ENCODE assay signal across 9 cellular contexts in the genomic region with DNA sequence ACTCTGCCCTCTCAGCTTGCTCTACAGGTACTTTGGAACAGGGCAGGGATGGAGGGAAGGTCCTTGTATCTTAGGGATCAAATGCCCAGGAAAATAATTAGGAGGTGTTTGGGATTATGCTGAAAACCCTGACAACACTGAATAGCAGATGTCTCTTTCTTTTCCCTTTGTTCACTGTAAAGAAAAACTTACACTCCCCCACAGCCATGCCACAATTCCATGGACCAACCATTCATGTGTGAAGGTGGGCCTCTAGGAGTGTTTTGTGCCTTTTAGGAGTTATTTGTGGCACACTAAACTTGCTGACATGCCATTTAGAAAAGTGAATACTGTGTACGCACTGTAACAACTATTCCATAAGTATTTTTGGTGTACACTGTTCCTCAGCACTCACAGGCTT.
DNase-seq lines count a peak whose midpoint lies in the region; ATAC-seq, FAIRE-seq and TF ChIP-seq lines count a peak whose summit lies in the region.
"Had no signal": no experiment of that assay in that cellular context is flagged by ENCODE, and none has a peak within 500 bp of the region (broad histone marks: within the 10 kb centered on the region; RNA-seq: fewer than 3 reads in every experiment).

No MANE protein-coding gene starts in this region.

- peak overlapping the region; percentile 88; the same call in 1 of the 2 replicates for H3K27ac ChIP-seq in BLaER1

- H3K9ac ChIP-seq in BLaER1: no peak overlapping the region

- CTCF ChIA-PET in activated CD8-positive, alpha-beta T cell treated with anti-CD3 and anti-CD28 coated beads, Interleukin-2, amount 10 ng/mL, durations not matched to agents 7 days and 5 days (lab: Charles Lee): interaction anchor here (1.3 kb wide), 1 partner anchor 12 kb away, joined by 3 read pairs; no protein-coding TSS in a partner anchor

- no peak overlapping the region for H3K27ac Mint-ChIP-seq in activated CD8-positive, alpha-beta T cell treated with anti-CD3 and anti-CD28 coated beads, Interleukin-2, amount 10 ng/mL, durations not matched to agents 7 days and 5 days
- H3K27ac Mint-ChIP-seq in mesothelial cell of epicardium: peak overlapping the region; percentile 99

- H3K4me3 Mint-ChIP-seq in activated CD8-positive, alpha-beta T cell treated with anti-CD3 and anti-CD28 coated beads, Interleukin-2, amount 10 ng/mL, durations not matched to agents 7 days and 5 days: peak overlapping the region; percentile 36
- peak overlapping the region; percentile 89 for H3K4me3 Mint-ChIP-seq in mesothelial cell of epicardium
- no peak overlapping the region for H3K4me3 Mint-ChIP-seq in activated T-cell treated with anti-CD3 and anti-CD28 coated beads, Interleukin-2, amount 50 U/mL, for 4 hours

- H3K4me3 ChIP-seq in BLaER1: 0 out of 2 replicates have a peak overlapping the region, but pooled peaks have one; percentile 81

- H3K4me1 Mint-ChIP-seq in activated CD8-positive, alpha-beta T cell treated with anti-CD3 and anti-CD28 coated beads, Interleukin-2, amount 10 ng/mL, durations not matched to agents 7 days and 5 days (ENCODE audit: low read depth): peaks cover 12% of the 10 kb centered on the region
- peaks cover 40% of the 10 kb centered on the region for H3K4me1 Mint-ChIP-seq in mesothelial cell of epicardium
- peaks cover 11% of the 10 kb centered on the region for H3K4me1 Mint-ChIP-seq in activated T-cell treated with anti-CD3 and anti-CD28 coated beads, Interleukin-2, amount 50 U/mL, for 4 hours (ENCODE audit: low read depth)

- DNase-seq in GM19239 (ENCODE audit: insufficient read length, low spot score) (no peak), mesothelial cell of epicardium (ENCODE audit: low spot score in 2 of 2, unreplicated experiment in 2 of 2) (no peak), pons (ENCODE audit: low spot score) (no peak)
- no peak for DNase-seq in activated CD8-positive, alpha-beta T cell treated with anti-CD3 and anti-CD28 coated beads, Interleukin-2, amount 10 ng/mL, durations not matched to agents 7 days and 5 days
- DNase-seq in activated T-cell treated with anti-CD3 and anti-CD28 coated beads, Interleukin-2, amount 50 U/mL, for 4 hours: no peak
- DNase-seq: NCI-H510A had no signal

- peaks cover 17% of the 10 kb centered on the region for H3K4me1 ChIP-seq in BLaER1

- no peaks in the 10 kb centered on the region; the same call in 1 of the 2 replicates for H3K27me3 ChIP-seq in BLaER1

- no peaks in the 10 kb centered on the region for H3K9me3 ChIP-seq in BLaER1

- H4K20me1 ChIP-seq in BLaER1: no peaks in the 10 kb centered on the region

- no peaks in the 10 kb centered on the region for H3K36me3 ChIP-seq in BLaER1

- peaks cover 43% of the 10 kb centered on the region for H3K27me3 Mint-ChIP-seq in activated CD8-positive, alpha-beta T cell treated with anti-CD3 and anti-CD28 coated beads, Interleukin-2, amount 10 ng/mL, durations not matched to agents 7 days and 5 days (ENCODE audit: low read depth)
- no peaks in the 10 kb centered on the region for H3K27me3 Mint-ChIP-seq in mesothelial cell of epicardium (ENCODE audit: low read depth)
- peaks cover 48% of the 10 kb centered on the region for H3K27me3 Mint-ChIP-seq in activated T-cell treated with anti-CD3 and anti-CD28 coated beads, Interleukin-2, amount 50 U/mL, for 4 hours (ENCODE audit: low read depth)

- H3K4me2 ChIP-seq in BLaER1: peak overlapping the region; percentile 89

- no peaks in the 10 kb centered on the region for H3K36me3 Mint-ChIP-seq in activated CD8-positive, alpha-beta T cell treated with anti-CD3 and anti-CD28 coated beads, Interleukin-2, amount 10 ng/mL, durations not matched to agents 7 days and 5 days (ENCODE audit: low read depth)
- peaks cover 3% of the 10 kb centered on the region for H3K36me3 Mint-ChIP-seq in mesothelial cell of epicardium
- H3K36me3 Mint-ChIP-seq in activated T-cell treated with anti-CD3 and anti-CD28 coated beads, Interleukin-2, amount 50 U/mL, for 4 hours (ENCODE audit: insufficient read depth): no peaks in the 10 kb centered on the region

- no peak for TF ChIP-seq CTCF in mesothelial cell of epicardium (IDR thresholded peaks at IDR 0.05; ENCODE audit: unreplicated experiment)

- ATAC-seq in activated CD8-positive, alpha-beta T cell treated with anti-CD3 and anti-CD28 coated beads, Interleukin-2, amount 10 ng/mL, durations not matched to agents 7 days and 5 days: no peak
- no peak for ATAC-seq in GM21529 (IDR thresholded peaks at IDR 0.05; ENCODE audit: unreplicated experiment)
- ATAC-seq in activated T-cell treated with anti-CD3 and anti-CD28 coated beads, Interleukin-2, amount 50 U/mL, for 4 hours: no peak
- ATAC-seq in HG03520 (IDR thresholded peaks at IDR 0.05; ENCODE audit: unreplicated experiment): no peak

- peak; percentile 59 for FAIRE-seq in GM19239 (lab: Jason Lieb, UNC)

- H3K9me3 Mint-ChIP-seq in activated CD8-positive, alpha-beta T cell treated with anti-CD3 and anti-CD28 coated beads, Interleukin-2, amount 10 ng/mL, durations not matched to agents 7 days and 5 days (ENCODE audit: insufficient read depth): no peaks in the 10 kb centered on the region
- H3K9me3 Mint-ChIP-seq in mesothelial cell of epicardium: no peaks in the 10 kb centered on the region
- H3K9me3 Mint-ChIP-seq in activated T-cell treated with anti-CD3 and anti-CD28 coated beads, Interleukin-2, amount 50 U/mL, for 4 hours: no peaks in the 10 kb centered on the region

- POLR2A ChIA-PET in activated CD8-positive, alpha-beta T cell treated with anti-CD3 and anti-CD28 coated beads, Interleukin-2, amount 10 ng/mL, durations not matched to agents 7 days and 5 days (lab: Charles Lee): no interaction called here
